In genomic region chr18:12637901-12638633, GRCh38 we compare ENCODE assay signal across 14 cellular contexts. TPM values are rescaled to one million over a fixed set of nuclear protein-coding genes. Genes with fewer than 3 reads are reported as not detected.
DNase-seq lines count a peak whose midpoint lies in the region; ATAC-seq and TF ChIP-seq lines count a peak whose summit lies in the region.
"Had no signal": no experiment of that assay in that cellular context is flagged by ENCODE, and none has a peak within 500 bp of the region (broad histone marks: within the 10 kb centered on the region; RNA-seq: fewer than 3 reads in every experiment).

No MANE protein-coding gene starts in this region.

- H3K36me3 Mint-ChIP-seq in Calu3 (ENCODE audit: insufficient read depth, unreplicated experiment): peaks cover 18% of the 10 kb centered on the region
- H3K36me3 Mint-ChIP-seq in chondrocyte (ENCODE audit: low read depth): no peaks in the 10 kb centered on the region
- no peaks in the 10 kb centered on the region for H3K36me3 Mint-ChIP-seq in immature natural killer cell

- ATAC-seq in left lung (peak; percentile 39), GM18909 (IDR thresholded peaks at IDR 0.05; ENCODE audit: poor library complexity, unreplicated experiment) (no peak)

- H3K27ac Mint-ChIP-seq in Calu3 (ENCODE audit: unreplicated experiment) (peak overlapping the region; percentile 60), chondrocyte (ENCODE audit: unreplicated experiment) (peak overlapping the region; percentile 87), immature natural killer cell (no peak overlapping the region)
- H3K27ac Mint-ChIP-seq: stimulated activated naive CD8-positive, alpha-beta T cell treated with anti-CD3 and anti-CD28 coated beads, Interleukin-15, Interleukin-2, amounts not matched to agents 100 ng/mL and 50 ng/mL, for 24 hours had no signal

- CTCF ChIA-PET in Calu3 (lab: Charles Lee): interaction anchor here (0.6 to 1.6 kb wide), 3 partner anchors 9 to 98 kb away, joined by 3 to 5 read pairs (median 4); no protein-coding TSS in a partner anchor

- H3K27me3 Mint-ChIP-seq in Calu3 (ENCODE audit: unreplicated experiment) (no peaks in the 10 kb centered on the region), chondrocyte (ENCODE audit: low read depth) (no peaks in the 10 kb centered on the region), immature natural killer cell (ENCODE audit: low read depth in 3 of 3) (peaks cover 0 to 4% (median 2%) of the 10 kb centered on the region in 3 donors)

- no peak for TF ChIP-seq POLR2A in testis (IDR thresholded peaks at IDR 0.05)

- H3K4me3 Mint-ChIP-seq in Calu3 (ENCODE audit: low read depth, unreplicated experiment) (no peak overlapping the region), chondrocyte (ENCODE audit: unreplicated experiment) (no peak overlapping the region), immature natural killer cell (no peak overlapping the region)
- H3K4me3 Mint-ChIP-seq: stimulated activated naive CD8-positive, alpha-beta T cell treated with anti-CD3 and anti-CD28 coated beads, Interleukin-15, Interleukin-2, amounts not matched to agents 100 ng/mL and 50 ng/mL, for 24 hours had no signal

- no peaks in the 10 kb centered on the region for H3K36me3 ChIP-seq in left lung
- H3K36me3 ChIP-seq in testis (ENCODE audit: low read depth, missing control alignments): no peaks in the 10 kb centered on the region
- H3K36me3 ChIP-seq: BE2C had no signal

- H3K4me1 ChIP-seq in left lung (peaks cover 0 to 10% of the 10 kb centered on the region in 2 donors), testis (no peaks in the 10 kb centered on the region)
- H3K4me1 ChIP-seq: BE2C had no signal

- H3K4me1 Mint-ChIP-seq in Calu3 (ENCODE audit: low read depth, unreplicated experiment): peaks cover 44% of the 10 kb centered on the region
- peaks cover 49% of the 10 kb centered on the region for H3K4me1 Mint-ChIP-seq in chondrocyte (ENCODE audit: low read depth)
- peaks cover 2 to 6% of the 10 kb centered on the region in 2 donors for H3K4me1 Mint-ChIP-seq in immature natural killer cell

- H3K27ac ChIP-seq in left lung: no peak overlapping the region
- H3K27ac ChIP-seq in testis: no peak overlapping the region
- H3K27ac ChIP-seq: dorsolateral prefrontal cortex had no signal

- intact Hi-C loops in Calu3 (cut with micrococcal nuclease; ENCODE audit: unreplicated experiment): no loop called here
- intact Hi-C loops in left lung (cut with DNase I): no loop called here
- intact Hi-C loops in testis (cut with DNase I; ENCODE audit: low total_unique reads): no loop called here

- DNase-seq in Calu3 (no peak), M059J (ENCODE audit: low read depth) (peak; percentile 45), chondrocyte (ENCODE audit: low spot score) (no peak), left lung (no peak), immature natural killer cell (no peak), testis (no peak), COLO668 (lab: John Stamatoyannopoulos, UW; ENCODE audit: unreplicated experiment) (no peak)
- DNase-seq: BE2C, DMS53, dorsolateral prefrontal cortex, NCI-H2081 treated with DMSO at 0.1 percent for 48 hours, RPMI8226 had no signal

- BruUV-seq in Calu3 (replicated peaks; lab: Mats Ljungman, UMichigan): no TSS peak

- H3K9me3 Mint-ChIP-seq in Calu3 (ENCODE audit: low read depth, unreplicated experiment) (no peaks in the 10 kb centered on the region), chondrocyte (ENCODE audit: low read depth) (no peaks in the 10 kb centered on the region), immature natural killer cell (no peaks in the 10 kb centered on the region)
- H3K9me3 Mint-ChIP-seq: stimulated activated naive CD8-positive, alpha-beta T cell treated with anti-CD3 and anti-CD28 coated beads, Interleukin-15, Interleukin-2, amounts not matched to agents 100 ng/mL and 50 ng/mL, for 24 hours had no signal

- WGBS in testis, 2 donors: 90 to 95% methylated on average over 4 of the region's 4 CpGs

- H3K9me3 ChIP-seq in left lung (no peaks in the 10 kb centered on the region), testis (no peaks in the 10 kb centered on the region)
- H3K9me3 ChIP-seq: BE2C had no signal

- TF ChIP-seq CTCF in Calu3 (IDR thresholded peaks at IDR 0.05; ENCODE audit: unreplicated experiment) (no peak), chondrocyte (IDR thresholded peaks at IDR 0.05) (no peak), left lung (IDR thresholded peaks at IDR 0.05) (no peak), testis (IDR thresholded peaks at IDR 0.05) (no peak)

- H3K4me3 ChIP-seq in left lung: no peak overlapping the region
- H3K4me3 ChIP-seq in testis: no peak overlapping the region
- H3K4me3 ChIP-seq: dorsolateral prefrontal cortex had no signal

- H3K27me3 ChIP-seq in left lung (no peaks in the 10 kb centered on the region), testis (no peaks in the 10 kb centered on the region)
- H3K27me3 ChIP-seq: BE2C, dorsolateral prefrontal cortex had no signal

RNA-seq across cellular contexts. Expression of gene SPIRE1, which starts 19.8 kb away (rescaled TPM):
- total RNA-seq in Calu3 (2022) (91.7 and 98.6 TPM in 2 replicates), chondrocyte (38.3 to 65.8 TPM (median 57.8 TPM) in 3 replicates), left lung (10 to 100 TPM; 43.8 to 50.4 TPM), testis (10 to 100 TPM; 46.8 to 67.6 TPM)
- 19.1 and 21.2 TPM in 2 replicates for total RNA-seq in M059J (2014; rRNA removed; shearing (Covaris generic))
- polyA plus RNA-seq in immature natural killer cell (1 to 10 TPM in 2 of 3 donors, not detected in 1; 2.1 to 3.5 TPM), testis (ENCODE audit: insufficient read depth, low read depth, low replicate concordance) (83.5 TPM)

Comparison
In these comparisons a context has a peak if more than half of its experiments do, and no peak if none do; other contexts are left out.
1. H3K27ac Mint-ChIP-seq: peak in Calu3 (single experiment) and chondrocyte (single experiment); none in immature natural killer cell (0 of 6).